10 cellular contexts compared by ENCODE assay signal in genomic region chr3:14834121-14834520, GRCh38. TPM values are rescaled to one million over a fixed set of nuclear protein-coding genes. Genes with fewer than 3 reads are reported as not detected.
"Had no signal": no experiment of that assay in that cellular context is flagged by ENCODE, and none has a peak within 500 bp of the region (broad histone marks: within the 10 kb centered on the region; RNA-seq: fewer than 3 reads in every experiment).

No MANE protein-coding gene starts in this region.

- H3K4me3 ChIP-seq: GM23338, HAP-1 had no signal

- H2AFZ ChIP-seq: GM23338 had no signal

- H3K36me3 ChIP-seq: HAP-1 had no signal

- H3K4me2 ChIP-seq: GM23338, KMS-11 had no signal

- H3K9ac ChIP-seq: KMS-11 had no signal

- H3K9me3 ChIP-seq: HAP-1 had no signal

- DNase-seq: IMR-90, KBM-7 had no signal

- ATAC-seq: GM23338, HCT116 had no signal

- H3K27ac ChIP-seq: KMS-11 had no signal

- H3K4me1 ChIP-seq: HAP-1 had no signal

- FAIRE-seq: H1, H54, HTR-8/SVneo had no signal

RNA-seq across cellular contexts. Expression of gene FGD5, which starts 15.4 kb away (rescaled TPM):
- total RNA-seq: HT-29, IMR-90 had no signal
- polyA plus RNA-seq: IMR-90 had no signal
